ENCODE assay signal across 33 cellular contexts in genomic region chr16:86291491-86291890, GRCh38.
"Had no signal": no experiment of that assay in that cellular context is flagged by ENCODE, and none has a peak within 500 bp of the region (broad histone marks: within the 10 kb centered on the region; RNA-seq: fewer than 3 reads in every experiment).

No MANE protein-coding gene starts in this region.

- H3K4me1 Mint-ChIP-seq: activated CD4-positive, alpha-beta T cell treated with anti-CD3 and anti-CD28 coated beads for 36 hours; activated CD4-positive, alpha-beta T cell treated with anti-CD3 and anti-CD28 coated beads, Interleukin-2, amount 10 ng/mL, durations not matched to agents 24 days and 14 days; activated CD8-positive, alpha-beta memory T cell treated with anti-CD3 and anti-CD28 coated beads, Interleukin-2, amount 10 ng/mL, durations not matched to agents 7 days and 5 days; activated naive CD4-positive, alpha-beta T cell treated with anti-CD3 and anti-CD28 coated beads, Interleukin-2, amount 50 U/mL, for 24 hours; activated naive CD8-positive, alpha-beta T cell treated with anti-CD3 and anti-CD28 coated beads for 36 hours; activated naive CD8-positive, alpha-beta T cell treated with anti-CD3 and anti-CD28 coated beads, Interleukin-2, amount 50 U/mL, for 24 hours had no signal

- H3K9me3 Mint-ChIP-seq: activated CD4-positive, alpha-beta memory T cell treated with anti-CD3 and anti-CD28 coated beads for 36 hours; activated CD4-positive, alpha-beta T cell treated with anti-CD3 and anti-CD28 coated beads, Interleukin-2, amount 10 ng/mL, durations not matched to agents 24 days and 14 days; activated naive CD4-positive, alpha-beta T cell treated with anti-CD3 and anti-CD28 coated beads for 36 hours; activated naive CD4-positive, alpha-beta T cell treated with anti-CD3 and anti-CD28 coated beads, Interleukin-2, amount 50 U/mL, for 24 hours; activated naive CD8-positive, alpha-beta T cell treated with anti-CD3 and anti-CD28 coated beads for 36 hours; activated naive CD8-positive, alpha-beta T cell treated with anti-CD3 and anti-CD28 coated beads, Interleukin-2, amount 50 U/mL, for 24 hours; activated T-helper 1 cell treated with anti-CD3 and anti-CD28 coated beads, Interleukin-12 subunit alpha, Interleukin-12 subunit beta, Interleukin-2, Interleukin-4 antibody, amounts not matched to agents 30 ng/mL and 10 ng/mL and 1 ng/mL, durations not matched to agents 14 hours and 24 hours and 36 hours; activated T-helper 2 cell treated with anti-CD3 and anti-CD28 coated beads, Interferon-gamma antibody, Interleukin-2, Interleukin-4, amounts not matched to agents 10 μg/mL and 5 μg/mL and 100 μg/mL, durations not matched to agents 14 hours and 24 hours and 36 hours had no signal

- H3K36me3 ChIP-seq: adrenal gland, breast epithelium, cardiac muscle cell, colonic mucosa, esophagus squamous epithelium, gastroesophageal sphincter had no signal

- H3K27ac Mint-ChIP-seq: activated CD4-positive, alpha-beta memory T cell treated with anti-CD3 and anti-CD28 coated beads for 36 hours; activated CD4-positive, alpha-beta T cell treated with anti-CD3 and anti-CD28 coated beads for 36 hours; activated CD4-positive, alpha-beta T cell treated with anti-CD3 and anti-CD28 coated beads, Interleukin-2, amount 10 ng/mL, durations not matched to agents 24 days and 14 days; activated CD8-positive, alpha-beta memory T cell treated with anti-CD3 and anti-CD28 coated beads, Interleukin-2, amount 10 ng/mL, durations not matched to agents 7 days and 5 days; activated CD8-positive, alpha-beta T cell treated with anti-CD3 and anti-CD28 coated beads, Interleukin-2, amount 10 ng/mL, durations not matched to agents 7 days and 5 days; activated naive CD4-positive, alpha-beta T cell treated with anti-CD3 and anti-CD28 coated beads for 36 hours; activated naive CD4-positive, alpha-beta T cell treated with anti-CD3 and anti-CD28 coated beads, Interleukin-2, amount 50 U/mL, for 24 hours; activated naive CD8-positive, alpha-beta T cell treated with anti-CD3 and anti-CD28 coated beads for 36 hours; activated naive CD8-positive, alpha-beta T cell treated with anti-CD3 and anti-CD28 coated beads, Interleukin-2, amount 50 U/mL, for 24 hours; activated T-helper 1 cell treated with anti-CD3 and anti-CD28 coated beads, Interleukin-12 subunit alpha, Interleukin-12 subunit beta, Interleukin-2, Interleukin-4 antibody, amounts not matched to agents 30 ng/mL and 10 ng/mL and 1 ng/mL, durations not matched to agents 14 hours and 24 hours and 36 hours; activated T-helper 2 cell treated with anti-CD3 and anti-CD28 coated beads, Interferon-gamma antibody, Interleukin-2, Interleukin-4, amounts not matched to agents 10 μg/mL and 5 μg/mL and 100 μg/mL, durations not matched to agents 14 hours and 24 hours and 36 hours had no signal

- DNase-seq: activated CD4-positive, alpha-beta memory T cell treated with anti-CD3 and anti-CD28 coated beads for 36 hours; activated CD4-positive, alpha-beta T cell treated with anti-CD3 and anti-CD28 coated beads for 36 hours; activated CD4-positive, alpha-beta T cell treated with anti-CD3 and anti-CD28 coated beads, Interleukin-2, amount 10 ng/mL, durations not matched to agents 24 days and 14 days; activated CD4-positive, CD25-positive, alpha-beta regulatory T cell; activated CD4-positive, CD25-positive, alpha-beta regulatory T cell treated with anti-CD3 and anti-CD28 coated beads, Interleukin-2, amount 50 U/mL, for 72 hours; activated CD8-positive, alpha-beta memory T cell treated with anti-CD3 and anti-CD28 coated beads, Interleukin-2, amount 10 ng/mL, durations not matched to agents 7 days and 5 days; activated CD8-positive, alpha-beta memory T cell treated with anti-CD3 and anti-CD28 coated beads, Interleukin-2, amount 50 U/mL, for 4 hours; activated CD8-positive, alpha-beta T cell treated with anti-CD3 and anti-CD28 coated beads, Interleukin-2, amount 10 ng/mL, durations not matched to agents 7 days and 5 days; activated effector memory CD4-positive, alpha-beta T cell treated with anti-CD3 and anti-CD28 coated beads, Interleukin-2, amount 50 U/mL, for 16 hours; activated naive CD4-positive, alpha-beta T cell treated with anti-CD3 and anti-CD28 coated beads for 36 hours; activated naive CD8-positive, alpha-beta T cell treated with anti-CD3 and anti-CD28 coated beads for 36 hours; activated naive CD8-positive, alpha-beta T cell treated with anti-CD3 and anti-CD28 coated beads, Interleukin-2, amount 50 U/mL, for 24 hours; activated T-cell treated with anti-CD3 and anti-CD28 coated beads, Interleukin-2, amount 50 U/mL, for 1 hour; activated T-cell treated with anti-CD3 and anti-CD28 coated beads, Interleukin-2, amount 50 U/mL, for 48 hours; adrenal gland; amygdala; aorta; body of pancreas; central memory CD4-positive, alpha-beta T cell; cerebellar nuclear complex; colonic mucosa; effector CD8-positive, alpha-beta T cell; esophagus squamous epithelium; foreskin melanocyte; head of caudate nucleus; T-helper 2 cell had no signal

- ATAC-seq: activated CD4-positive, alpha-beta T cell treated with anti-CD3 and anti-CD28 coated beads for 36 hours; activated CD8-positive, alpha-beta memory T cell treated with anti-CD3 and anti-CD28 coated beads, Interleukin-2, amount 10 ng/mL, durations not matched to agents 7 days and 5 days; activated CD8-positive, alpha-beta T cell treated with anti-CD3 and anti-CD28 coated beads, Interleukin-2, amount 10 ng/mL, durations not matched to agents 7 days and 5 days; activated naive CD8-positive, alpha-beta T cell treated with anti-CD3 and anti-CD28 coated beads, Interleukin-2, amount 50 U/mL, for 24 hours; body of pancreas; gastroesophageal sphincter had no signal

- H3K4me1 ChIP-seq: adrenal gland, breast epithelium, colonic mucosa had no signal

- H3K4me3 Mint-ChIP-seq: activated CD4-positive, alpha-beta memory T cell treated with anti-CD3 and anti-CD28 coated beads for 36 hours; activated CD4-positive, alpha-beta T cell treated with anti-CD3 and anti-CD28 coated beads for 36 hours; activated CD4-positive, alpha-beta T cell treated with anti-CD3 and anti-CD28 coated beads, Interleukin-2, amount 10 ng/mL, durations not matched to agents 24 days and 14 days; activated CD8-positive, alpha-beta memory T cell treated with anti-CD3 and anti-CD28 coated beads, Interleukin-2, amount 10 ng/mL, durations not matched to agents 7 days and 5 days; activated CD8-positive, alpha-beta T cell treated with anti-CD3 and anti-CD28 coated beads, Interleukin-2, amount 10 ng/mL, durations not matched to agents 7 days and 5 days; activated naive CD4-positive, alpha-beta T cell treated with anti-CD3 and anti-CD28 coated beads for 36 hours; activated naive CD4-positive, alpha-beta T cell treated with anti-CD3 and anti-CD28 coated beads, Interleukin-2, amount 50 U/mL, for 24 hours; activated naive CD8-positive, alpha-beta T cell treated with anti-CD3 and anti-CD28 coated beads for 36 hours; activated naive CD8-positive, alpha-beta T cell treated with anti-CD3 and anti-CD28 coated beads, Interleukin-2, amount 50 U/mL, for 24 hours; activated T-helper 1 cell treated with anti-CD3 and anti-CD28 coated beads, Interleukin-12 subunit alpha, Interleukin-12 subunit beta, Interleukin-2, Interleukin-4 antibody, amounts not matched to agents 30 ng/mL and 10 ng/mL and 1 ng/mL, durations not matched to agents 14 hours and 24 hours and 36 hours had no signal

- H3K4me3 ChIP-seq: adrenal gland, body of pancreas, breast epithelium, cardiac muscle cell, colonic mucosa, esophagus squamous epithelium, gastroesophageal sphincter had no signal

- H3K27ac ChIP-seq: adrenal gland, body of pancreas, breast epithelium, cardiac muscle cell, colonic mucosa, epithelial cell of prostate, esophagus squamous epithelium, gastroesophageal sphincter had no signal

- H3K36me3 Mint-ChIP-seq: activated CD4-positive, alpha-beta memory T cell treated with anti-CD3 and anti-CD28 coated beads for 36 hours; activated CD8-positive, alpha-beta memory T cell treated with anti-CD3 and anti-CD28 coated beads, Interleukin-2, amount 10 ng/mL, durations not matched to agents 7 days and 5 days; activated naive CD4-positive, alpha-beta T cell treated with anti-CD3 and anti-CD28 coated beads, Interleukin-2, amount 50 U/mL, for 24 hours; activated naive CD8-positive, alpha-beta T cell treated with anti-CD3 and anti-CD28 coated beads for 36 hours had no signal

- H3K9me3 ChIP-seq: adrenal gland, body of pancreas, breast epithelium, colonic mucosa, esophagus squamous epithelium, gastroesophageal sphincter had no signal
